In genomic region chr16:50266337-50267091, GRCh38 we compare ENCODE assay signal across 8 cellular contexts. TPM values are rescaled to one million over a fixed set of nuclear protein-coding genes. Genes with fewer than 3 reads are reported as not detected.
DNase-seq lines count a peak whose midpoint lies in the region; ATAC-seq and TF ChIP-seq lines count a peak whose summit lies in the region.

Gene ADCY7 (plus strand): TSS chr16:50266551. CDS start chr16:50288180, 21,629 bp downstream.

- H3K27ac Mint-ChIP-seq in activated naive CD4-positive, alpha-beta T cell treated with anti-CD3 and anti-CD28 coated beads, Interleukin-2, amount 50 U/mL, for 24 hours = peak within 1 kb of the TSS; percentile 97

- ATAC-seq in HG03439 (IDR thresholded peaks at IDR 0.05; ENCODE audit: unreplicated experiment) = peak; percentile 75

- H3K27me3 Mint-ChIP-seq in activated naive CD4-positive, alpha-beta T cell treated with anti-CD3 and anti-CD28 coated beads, Interleukin-2, amount 50 U/mL, for 24 hours = no peaks in the 10 kb centered on the region

- no peaks in the 10 kb centered on the region for H3K36me3 Mint-ChIP-seq in activated naive CD4-positive, alpha-beta T cell treated with anti-CD3 and anti-CD28 coated beads, Interleukin-2, amount 50 U/mL, for 24 hours

- H3K4me1 ChIP-seq in right atrium auricular region = peaks cover 0 to 20% of the 10 kb centered on the region in 2 donors

- peak within 1 kb of the TSS; percentile 91 for H3K4me3 Mint-ChIP-seq in activated naive CD4-positive, alpha-beta T cell treated with anti-CD3 and anti-CD28 coated beads, Interleukin-2, amount 50 U/mL, for 24 hours

- H3K4me3 ChIP-seq in right atrium auricular region = peak within 1 kb of the TSS; percentile 14 to 49

- peak; percentile 87 for DNase-seq in AG20443 (ENCODE audit: low spot score)
- DNase-seq in GM19240 (ENCODE audit: insufficient read length, low spot score) = peak; percentile 56
- DNase-seq in SKM-1 (lab: John Stamatoyannopoulos, UW; ENCODE audit: unreplicated experiment) = peak; percentile 82
- peak; percentile 79 for DNase-seq in right atrium auricular region (ENCODE audit: low spot score)
- DNase-seq in stimulated activated CD4-positive, alpha-beta T cell treated with anti-CD3 and anti-CD28 coated beads, Interleukin-12 subunit alpha, Interleukin-12 subunit beta, amount 100 ng/mL, for 24 hours (ENCODE audit: low read depth in 2 of 2) = peak; percentile 76 to 80
- no peak for DNase-seq in NAMALWA (ENCODE audit: low spot score)

- no peaks in the 10 kb centered on the region for H3K27me3 ChIP-seq in right atrium auricular region

- H3K9me3 ChIP-seq in right atrium auricular region = no peaks in the 10 kb centered on the region

- no peaks in the 10 kb centered on the region for H3K36me3 ChIP-seq in right atrium auricular region

- H3K9me3 Mint-ChIP-seq in activated naive CD4-positive, alpha-beta T cell treated with anti-CD3 and anti-CD28 coated beads, Interleukin-2, amount 50 U/mL, for 24 hours = no peaks in the 10 kb centered on the region

- no peak for TF ChIP-seq CTCF in right atrium auricular region (IDR thresholded peaks at IDR 0.05)

- peaks cover 75% of the 10 kb centered on the region for H3K4me1 Mint-ChIP-seq in activated naive CD4-positive, alpha-beta T cell treated with anti-CD3 and anti-CD28 coated beads, Interleukin-2, amount 50 U/mL, for 24 hours

- H3K27ac ChIP-seq in right atrium auricular region = peak within 1 kb of the TSS; percentile 51 to 73

RNA-seq across cellular contexts. Expression of gene ADCY7, which starts in this region (rescaled TPM):
- total RNA-seq in right atrium auricular region = 10 to 100 TPM in 1 of 2 donors, 1 to 10 TPM in 1; 8.5 to 17.1 TPM
